22 cellular contexts compared by ENCODE assay signal in the genomic region with DNA sequence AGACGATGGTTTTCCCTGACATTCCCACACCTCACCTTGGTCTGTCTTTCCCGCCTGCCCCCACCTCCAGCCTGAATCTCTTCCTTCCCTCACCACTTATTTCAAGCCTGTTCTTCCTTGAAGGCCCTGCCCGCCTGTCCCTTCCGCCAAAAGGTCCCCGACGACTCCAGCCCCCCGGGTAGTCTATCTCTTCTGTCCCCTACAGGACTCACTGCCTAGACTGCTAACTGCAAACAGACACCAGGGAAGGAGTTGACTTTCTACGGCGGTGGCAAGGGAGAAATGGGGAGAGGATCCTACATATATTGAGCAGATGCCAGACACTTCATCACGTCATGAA. TPM values are rescaled to one million over a fixed set of nuclear protein-coding genes. Genes with fewer than 3 reads are reported as not detected.
DNase-seq lines count a peak whose midpoint lies in the region; ATAC-seq and TF ChIP-seq lines count a peak whose summit lies in the region.
"Had no signal": no experiment of that assay in that cellular context is flagged by ENCODE, and none has a peak within 500 bp of the region (broad histone marks: within the 10 kb centered on the region; RNA-seq: fewer than 3 reads in every experiment).

No MANE protein-coding gene starts in this region.

- H3K27ac Mint-ChIP-seq in endodermal cell (no peak overlapping the region), endothelial cell (ENCODE audit: unreplicated experiment) (no peak overlapping the region)
- H3K27ac Mint-ChIP-seq: GM23338 had no signal

- H2BK20ac ChIP-seq in IMR-90 (ENCODE audit: low read depth, low read length) = no peak overlapping the region

- H3K9ac ChIP-seq in IMR-90 (ENCODE audit: low read depth, low read length) = no peak overlapping the region
- H3K9ac ChIP-seq in endodermal cell (ENCODE audit: extremely low read depth, low read length, poor library complexity, severe bottlenecking) = no peak overlapping the region
- no peak overlapping the region for H3K9ac ChIP-seq in colonic mucosa (ENCODE audit: low read depth in 2 of 2, low read length in 2 of 2)
- H3K9ac ChIP-seq: KMS-11 had no signal

- H3K18ac ChIP-seq in IMR-90 (ENCODE audit: low read depth, low read length) = no peak overlapping the region

- BruUV-seq in IMR-90 (replicated peaks; lab: Mats Ljungman, UMichigan) = no TSS peak

- CTCF ChIA-PET in IMR-90 (lab: Yijun Ruan, JAX) = interaction anchor here (0.6 to 2.2 kb wide), 6 partner anchors 140 to 508 kb away, joined by 3 to 16 read pairs (median 4); no protein-coding TSS in a partner anchor

- H3K56ac ChIP-seq in IMR-90 (ENCODE audit: extremely low read depth, insufficient read depth, low read length) = no peak overlapping the region

- H3K4me1 ChIP-seq in IMR-90 (ENCODE audit: control insufficient read depth, insufficient read depth, low read length) = peaks cover 2% of the 10 kb centered on the region; the same call in 1 of the 2 replicates
- no peaks in the 10 kb centered on the region for H3K4me1 ChIP-seq in endodermal cell (ENCODE audit: control insufficient read depth, insufficient read depth, low read length)
- H3K4me1 ChIP-seq in colonic mucosa = no peaks in the 10 kb centered on the region

- ATAC-seq in IMR-90 (ENCODE audit: low read depth) = no peak

- H3K9me1 ChIP-seq in IMR-90 (ENCODE audit: insufficient read depth, low read length) = no peaks in the 10 kb centered on the region

- H3K9me3 Mint-ChIP-seq in endodermal cell = peaks cover 24% of the 10 kb centered on the region
- no peaks in the 10 kb centered on the region for H3K9me3 Mint-ChIP-seq in endothelial cell (ENCODE audit: unreplicated experiment)

- H2BK15ac ChIP-seq in IMR-90 (ENCODE audit: low read depth, low read length) = no peak overlapping the region

- WGBS in IMR-90 (ENCODE audit: extremely low coverage in 2 of 2, insufficient read length in 1 of 2), 2 experiments = no CpG with 5 or more reads among the region's 10 CpGs
- 92 to 93% methylated on average over 7 to 10 of the region's 10 CpGs for WGBS in endodermal cell (ENCODE audit: insufficient coverage in 1 of 2, insufficient read length in 1 of 2), 2 experiments

- POLR2A ChIA-PET in IMR-90 (lab: Charles Lee; ENCODE audit: unreplicated experiment) = no interaction called here

- TF ChIP-seq POLR2A in IMR-90 (IDR thresholded peaks at IDR 0.05; ENCODE audit: low read depth, low read length) = no peak

- no peak overlapping the region for H3K27ac ChIP-seq in IMR-90 (ENCODE audit: insufficient read depth, low read length)
- H3K27ac ChIP-seq in endodermal cell (ENCODE audit: low read depth, low read length) = no peak overlapping the region
- H3K27ac ChIP-seq in colonic mucosa = no peak overlapping the region
- H3K27ac ChIP-seq: KMS-11, SJSA1 had no signal

- no peak for TF ChIP-seq RAD21 in IMR-90 (IDR thresholded peaks at IDR 0.05; ENCODE audit: low read length)

- no peak overlapping the region for H2BK120ac ChIP-seq in IMR-90 (ENCODE audit: low read depth, low read length)

- no peak overlapping the region for H2AFZ ChIP-seq in IMR-90 (replicated peaks; ENCODE audit: low read length, poor library complexity)

- no peak overlapping the region for H2BK5ac ChIP-seq in IMR-90 (ENCODE audit: low read depth, low read length, poor library complexity, severe bottlenecking)

- peak; percentile 53 for DNase-seq in activated effector memory CD4-positive, alpha-beta T cell treated with anti-CD3 and anti-CD28 coated beads, Interleukin-2, amount 50 U/mL, for 16 hours
- no peak for DNase-seq in activated effector memory CD4-positive, alpha-beta T cell treated with Interleukin-2 at 50 U/mL for 16 hours
- DNase-seq in IMR-90 = no peak
- peak; percentile 42 for DNase-seq in endodermal cell
- DNase-seq in posterior vena cava (ENCODE audit: low spot score) = peak; percentile 46
- no peak for DNase-seq in NCI-H1105 (lab: John Stamatoyannopoulos, UW)
- no peak for DNase-seq in endothelial cell (ENCODE audit: low spot score)
- DNase-seq in colonic mucosa = no peak
- DNase-seq: BE2C; CD4-positive, CD25-positive, alpha-beta regulatory T cell; DMS 273 treated with DMSO at 0.1 percent for 48 hours; DMS79 treated with DMSO at 0.1 percent for 48 hours; HCEC 1CT; MV-4-11; NCI-H1694; NCI-H2081; NCI-H2171 treated with DMSO at 0.1 percent for 48 hours; NCI-H446; NCI-H526 had no signal

- H4K5ac ChIP-seq in IMR-90 (ENCODE audit: low read depth, low read length) = no peak overlapping the region

- dilution Hi-C loops in IMR-90 (cut with HindIII; ENCODE audit: low sequenced_read_pairs, unreplicated experiment) = no loop called here

- H3K9me3 ChIP-seq in IMR-90 (ENCODE audit: control insufficient read depth, insufficient read depth, low read length) = 0 out of 2 replicates have a peak, but pooled peaks cover 4% of the 10 kb centered on the region
- H3K9me3 ChIP-seq in endodermal cell (ENCODE audit: control insufficient read depth, low read length) = peaks cover 16% of the 10 kb centered on the region
- H3K9me3 ChIP-seq in colonic mucosa = no peaks in the 10 kb centered on the region
- H3K9me3 ChIP-seq: BE2C, SJSA1 had no signal

- H3K23ac ChIP-seq in IMR-90 (ENCODE audit: low read depth, low read length) = no peak overlapping the region

- H3K36me3 Mint-ChIP-seq in endodermal cell (ENCODE audit: low read depth) = peaks cover 11% of the 10 kb centered on the region
- no peaks in the 10 kb centered on the region for H3K36me3 Mint-ChIP-seq in endothelial cell (ENCODE audit: low read depth, unreplicated experiment)

- H4K20me1 ChIP-seq in IMR-90 (ENCODE audit: insufficient read depth, low read length) = no peaks in the 10 kb centered on the region; the same call in 1 of the 2 replicates

- peak overlapping the region; percentile 82 for H2AK9ac ChIP-seq in IMR-90 (replicated peaks; ENCODE audit: low read depth, low read length, poor library complexity)

- H3K27me3 ChIP-seq in IMR-90 (ENCODE audit: control insufficient read depth, insufficient read depth, low read length) = no peaks in the 10 kb centered on the region; the same call in 1 of the 2 replicates
- no peaks in the 10 kb centered on the region for H3K27me3 ChIP-seq in endodermal cell (ENCODE audit: control insufficient read depth, insufficient read depth, low read length, poor library complexity, severe bottlenecking)
- H3K27me3 ChIP-seq in colonic mucosa = no peaks in the 10 kb centered on the region
- H3K27me3 ChIP-seq: BE2C, SJSA1 had no signal

- intact Hi-C loops in IMR-90 (cut with micrococcal nuclease) = loop anchor here (1.0 to 10.0 kb wide), 7 partner anchors 120 to 678 kb away; partner anchors contain the start of genes ATPAF2, GID4 and RASD1
- intact Hi-C loops in posterior vena cava (cut with DNase I) = loop anchor here (1.0 to 10.0 kb wide), 2 partner anchors 138 to 284 kb away; partner anchors contain the start of gene RASD1 (in 1 of the 2)
- intact Hi-C loops in colonic mucosa (cut with DNase I) = loop anchor here (1.0 to 5.0 kb wide), 3 partner anchors 140 to 285 kb away; partner anchors contain the start of gene RASD1

- no peaks in the 10 kb centered on the region for H3K79me1 ChIP-seq in IMR-90 (ENCODE audit: low read depth in 1 of 2, low read length in 2 of 2)

- in situ Hi-C loops in IMR-90 (cut with MboI; ENCODE audit: low sequenced_read_pairs) = loop anchor here (5.0 to 25.0 kb wide), 4 partner anchors 140 to 530 kb away; partner anchors contain the start of gene RASD1

- TF ChIP-seq CTCF in IMR-90 (conservative IDR thresholded peaks at IDR 0.05; ENCODE audit: low read depth, low read length) (no peak), endodermal cell (conservative IDR thresholded peaks at IDR 0.05) (no peak), endothelial cell (IDR thresholded peaks at IDR 0.05; ENCODE audit: unreplicated experiment) (no peak), colonic mucosa (IDR thresholded peaks at IDR 0.05) (no peak)

- H3K36me3 ChIP-seq in IMR-90 (ENCODE audit: control insufficient read depth, insufficient read depth, low read length) (no peaks in the 10 kb centered on the region), endodermal cell (ENCODE audit: control insufficient read depth, insufficient read depth, low read length) (no peaks in the 10 kb centered on the region), colonic mucosa (no peaks in the 10 kb centered on the region)
- H3K36me3 ChIP-seq: BE2C, SJSA1 had no signal

- H4K8ac ChIP-seq in IMR-90 (ENCODE audit: low read depth in 2 of 2, low read length in 2 of 2) = no peak overlapping the region

- peaks cover 13% of the 10 kb centered on the region for H3K27me3 Mint-ChIP-seq in endodermal cell (ENCODE audit: insufficient read depth)
- peaks cover 3% of the 10 kb centered on the region for H3K27me3 Mint-ChIP-seq in endothelial cell (ENCODE audit: unreplicated experiment)

- no peak overlapping the region for H3K4me3 Mint-ChIP-seq in endodermal cell
- H3K4me3 Mint-ChIP-seq in endothelial cell (ENCODE audit: unreplicated experiment) = no peak overlapping the region
- H3K4me3 Mint-ChIP-seq: CD4-positive, CD25-positive, alpha-beta regulatory T cell; GM23338 had no signal

- no peak overlapping the region for H3K4ac ChIP-seq in IMR-90 (ENCODE audit: low read depth, low read length)

- H3K4me1 Mint-ChIP-seq in endodermal cell (no peaks in the 10 kb centered on the region), endothelial cell (ENCODE audit: unreplicated experiment) (no peaks in the 10 kb centered on the region)

- H2AK5ac ChIP-seq in IMR-90 (ENCODE audit: low read depth, low read length) = no peak overlapping the region

- H3K4me3 ChIP-seq in IMR-90 (ENCODE audit: insufficient read depth, low read depth, low read length) = no peak overlapping the region
- no peak overlapping the region for H3K4me3 ChIP-seq in endodermal cell (ENCODE audit: low read length)
- no peak overlapping the region for H3K4me3 ChIP-seq in colonic mucosa
- H3K4me3 ChIP-seq: GM23338, SJSA1 had no signal

- H3K4me2 ChIP-seq in IMR-90 (ENCODE audit: low read depth, low read length) = no peak overlapping the region
- H3K4me2 ChIP-seq: GM23338, KMS-11 had no signal

- no peak overlapping the region for H3K14ac ChIP-seq in IMR-90 (replicated peaks; ENCODE audit: low read depth, low read length)

- no peak overlapping the region for H4K91ac ChIP-seq in IMR-90 (ENCODE audit: insufficient read depth, low read depth, low read length)

TF ChIP-seq in IMR-90, 13 proteins besides CTCF, POLR2A, EP300 and RAD21 (continues in another document):
- TF ChIP-seq MXI1 (IDR thresholded peaks at IDR 0.05; ENCODE audit: borderline replicate concordance, low read depth, low read length) = no peak
- no peak for TF ChIP-seq FOS (IDR thresholded peaks at IDR 0.05; ENCODE audit: low read depth, low read length)
- TF ChIP-seq RFX5 (IDR thresholded peaks at IDR 0.05; ENCODE audit: low read depth, low read length) = no peak
- no peak for TF ChIP-seq CEBPB (IDR thresholded peaks at IDR 0.05; ENCODE audit: low read depth, low read length)

RNA-seq across cellular contexts. Expression of gene NT5M, which starts 53.7 kb away (rescaled TPM):
- 0.18 and 0.28 TPM in 2 replicates for total RNA-seq in IMR-90 (2012; rRNA removed)
- polyA plus RNA-seq in IMR-90 (2012; rRNA removed) = 0.32 and 0.55 TPM in 2 replicates
- polyA plus RNA-seq in IMR-90 (2012; cell fraction: cytosol; rRNA removed) = 0.11 and 0.51 TPM in 2 replicates
- polyA plus RNA-seq in IMR-90 (2012; cell fraction: nucleus; rRNA removed; ENCODE audit: low replicate concordance) = 0.45 and 1.1 TPM in 2 replicates
- total RNA-seq in endodermal cell = 10 to 100 TPM in 1 of 2 donors, 1 to 10 TPM in 1; 6.5 to 11.8 TPM
- polyA plus RNA-seq in endodermal cell (2013, experiment 1 of 2) = 6.3 TPM
- 6.3 TPM for polyA plus RNA-seq in endodermal cell (2013, experiment 2 of 2)
- total RNA-seq in posterior vena cava = 1 to 10 TPM; 2.8 to 3.0 TPM
- total RNA-seq in endothelial cell (ENCODE audit: unreplicated experiment) = 5.8 TPM
- total RNA-seq in colonic mucosa = 1 to 10 TPM; 1.2 to 1.3 TPM

Comparison
In these comparisons a context has a peak if more than half of its experiments do, and no peak if none do; other contexts are left out.
1. DNase-seq: peak in activated effector memory CD4-positive, alpha-beta T cell treated with anti-CD3 and anti-CD28 coated beads, Interleukin-2, amount 50 U/mL, for 16 hours (single experiment), endodermal cell (single experiment) and posterior vena cava (single experiment); none in activated effector memory CD4-positive, alpha-beta T cell treated with Interleukin-2 at 50 U/mL for 16 hours (single experiment), IMR-90 (single experiment), NCI-H1105 (single experiment), endothelial cell (single experiment) and colonic mucosa (single experiment).